ENCODE assay signal across 17 cellular contexts in genomic region chr16:89080251-89080853, GRCh38.
"Had no signal": no experiment of that assay in that cellular context is flagged by ENCODE, and none has a peak within 500 bp of the region (broad histone marks: within the 10 kb centered on the region; RNA-seq: fewer than 3 reads in every experiment).

No MANE protein-coding gene starts in this region.

- H3K27me3 ChIP-seq: right atrium auricular region, thyroid gland, vagina had no signal

- H3K9me3 ChIP-seq: esophagus muscularis mucosa, gastrocnemius medialis, right atrium auricular region, suprapubic skin, thyroid gland, vagina had no signal

- ATAC-seq: gastrocnemius medialis; naive thymus-derived CD8-positive, alpha-beta T cell; stimulated activated naive CD8-positive, alpha-beta T cell treated with anti-CD3 and anti-CD28 coated beads, Interleukin-15, Interleukin-2, amounts not matched to agents 100 U/mL and 50 U/mL, for 24 hours had no signal

- H3K27me3 Mint-ChIP-seq: naive thymus-derived CD8-positive, alpha-beta T cell had no signal

- H3K9me3 Mint-ChIP-seq: naive thymus-derived CD8-positive, alpha-beta T cell; type B pancreatic cell had no signal

- H3K4me3 ChIP-seq: esophagus muscularis mucosa, gastrocnemius medialis, heart right ventricle, right atrium auricular region, smooth muscle cell, suprapubic skin, thyroid gland, vagina had no signal

- H3K36me3 Mint-ChIP-seq: naive thymus-derived CD8-positive, alpha-beta T cell; type B pancreatic cell had no signal

- H3K4me2 ChIP-seq: smooth muscle cell had no signal

- H3K36me3 ChIP-seq: esophagus muscularis mucosa, gastrocnemius medialis, heart right ventricle, right atrium auricular region, suprapubic skin, thyroid gland, vagina had no signal

- DNase-seq: cortex of kidney; effector memory CD4-positive, alpha-beta T cell; gastrocnemius medialis; heart right ventricle; hypothalamus; kidney glomerular epithelial cell; naive thymus-derived CD8-positive, alpha-beta T cell; posterior cingulate gyrus; stimulated activated CD4-positive, alpha-beta T cell treated with anti-CD3 and anti-CD28 coated beads, Interleukin-2, amount 100 ng/mL, for 48 hours; stimulated activated naive CD8-positive, alpha-beta T cell treated with anti-CD3 and anti-CD28 coated beads, Interleukin-15, Interleukin-2, amounts not matched to agents 100 U/mL and 50 U/mL, for 24 hours; thyroid gland had no signal

- H3K4me1 ChIP-seq: esophagus muscularis mucosa, gastrocnemius medialis, heart right ventricle, right atrium auricular region, suprapubic skin, thyroid gland, vagina had no signal

- H3K27ac Mint-ChIP-seq: type B pancreatic cell had no signal

- H3K4me3 Mint-ChIP-seq: naive thymus-derived CD8-positive, alpha-beta T cell; type B pancreatic cell had no signal

- H3K27ac ChIP-seq: esophagus muscularis mucosa, gastrocnemius medialis, heart right ventricle, right atrium auricular region, suprapubic skin, thyroid gland, vagina had no signal
